In genomic region chr20:21099653-21100589, GRCh38 we compare ENCODE assay signal across 8 cellular contexts. TPM values are rescaled to one million over a fixed set of nuclear protein-coding genes. Genes with fewer than 3 reads are reported as not detected.
A peak's percentile ranks its signal among the peaks of the same experiment; 100 is the strongest.
DNase-seq lines count a peak whose midpoint lies in the region; ATAC-seq and TF ChIP-seq lines count a peak whose summit lies in the region.

No MANE protein-coding gene starts in this region.

- H3K9me3 ChIP-seq in cardiac muscle cell (ENCODE audit: low read depth): no peaks in the 10 kb centered on the region

- peaks cover 85% of the 10 kb centered on the region for H3K27me3 ChIP-seq in cardiac muscle cell

- H3K4me1 ChIP-seq in cardiac muscle cell (ENCODE audit: low read depth): peaks cover 8% of the 10 kb centered on the region

- H3K4me3 ChIP-seq in cardiac muscle cell: peak overlapping the region; percentile 8

- peaks cover 88% of the 10 kb centered on the region for H3K27me3 Mint-ChIP-seq in activated T-cell treated with anti-CD3 and anti-CD28 coated beads, Interleukin-2, amount 50 U/mL, for 4 hours (ENCODE audit: low read depth)

- peak overlapping the region; percentile 83 for H3K4me3 Mint-ChIP-seq in activated T-cell treated with anti-CD3 and anti-CD28 coated beads, Interleukin-2, amount 50 U/mL, for 4 hours

- intact Hi-C loops in sciatic nerve (cut with DNase I): no loop called here

- H3K36me3 Mint-ChIP-seq in activated T-cell treated with anti-CD3 and anti-CD28 coated beads, Interleukin-2, amount 50 U/mL, for 4 hours (ENCODE audit: insufficient read depth): no peaks in the 10 kb centered on the region

- H3K27ac ChIP-seq in cardiac muscle cell: no peak overlapping the region

- peaks cover 37% of the 10 kb centered on the region for H3K4me1 Mint-ChIP-seq in activated T-cell treated with anti-CD3 and anti-CD28 coated beads, Interleukin-2, amount 50 U/mL, for 4 hours (ENCODE audit: low read depth)

- DNase-seq in Daoy (ENCODE audit: low read depth) (peak; percentile 79), NCI-H345 treated with DMSO at 0.1 percent for 48 hours (lab: John Stamatoyannopoulos, UW; ENCODE audit: unreplicated experiment) (peak; percentile 26), cardiac muscle cell (ENCODE audit: low read depth in 1 of 2, low spot score in 1 of 2) (peak; percentile 9 to 53), sciatic nerve (ENCODE audit: low spot score) (peak; percentile 63)
- peak; percentile 20 for DNase-seq in activated T-cell treated with anti-CD3 and anti-CD28 coated beads, Interleukin-2, amount 50 U/mL, for 4 hours

- no peaks in the 10 kb centered on the region for H3K9me3 Mint-ChIP-seq in activated T-cell treated with anti-CD3 and anti-CD28 coated beads, Interleukin-2, amount 50 U/mL, for 4 hours

- no peak for TF ChIP-seq CTCF in cardiac muscle cell (IDR thresholded peaks at IDR 0.05; ENCODE audit: low read depth, low read length)

- no peaks in the 10 kb centered on the region for H3K36me3 ChIP-seq in cardiac muscle cell

- peak; percentile 18 for ATAC-seq in GM21786 (IDR thresholded peaks at IDR 0.05; ENCODE audit: unreplicated experiment)
- ATAC-seq in activated T-cell treated with anti-CD3 and anti-CD28 coated beads, Interleukin-2, amount 50 U/mL, for 4 hours: peak in 1 of 2 donors; percentile 42
- ATAC-seq in sciatic nerve: peak; percentile 34
- no peak for ATAC-seq in GM21390 (IDR thresholded peaks at IDR 0.05; ENCODE audit: unreplicated experiment)
- ATAC-seq in GM18520 (IDR thresholded peaks at IDR 0.05; ENCODE audit: unreplicated experiment): no peak

RNA-seq across cellular contexts. Expression of gene LINC00237, which starts 6.2 kb away (rescaled TPM):
- total RNA-seq in Daoy (2014; rRNA removed; shearing (Covaris generic)): 4.4 TPM in 1 of 2 replicates, not detected in the other
- not detected for total RNA-seq in activated T-cell treated with anti-CD3 and anti-CD28 coated beads, Interleukin-2, amount 50 U/mL, for 4 hours
- total RNA-seq in cardiac muscle cell (not detected in 2 replicates), sciatic nerve (not detected)
- polyA plus RNA-seq in cardiac muscle cell: not detected in 2 replicates

RNA-seq across cellular contexts. Expression of gene KIZ, which starts 26.0 kb away (rescaled TPM):
- 22.2 and 36.7 TPM in 2 replicates for total RNA-seq in Daoy (2014; rRNA removed; shearing (Covaris generic))
- 1 to 10 TPM; 6.7 to 7.7 (median 6.9) TPM for total RNA-seq in activated T-cell treated with anti-CD3 and anti-CD28 coated beads, Interleukin-2, amount 50 U/mL, for 4 hours
- 21.9 and 55.4 TPM in 2 replicates for total RNA-seq in cardiac muscle cell
- 11.0 and 28.4 TPM in 2 replicates for polyA plus RNA-seq in cardiac muscle cell
- total RNA-seq in sciatic nerve: 39.2 TPM

Comparison
In these comparisons a context has a peak if more than half of its experiments do, and no peak if none do; other contexts are left out.
1. DNase-seq: peak in every context shown above with its lines; median percentile 79 in Daoy; 63 in sciatic nerve; 31 in cardiac muscle cell; 26 in NCI-H345 treated with DMSO at 0.1 percent for 48 hours; 20 in activated T-cell treated with anti-CD3 and anti-CD28 coated beads, Interleukin-2, amount 50 U/mL, for 4 hours.
2. ATAC-seq: peak in GM21786 (single experiment) and sciatic nerve (single experiment); none in GM21390 (single experiment) and GM18520 (single experiment).